In genomic region chr17:80596760-80597608, GRCh38 we compare ENCODE assay signal across 1 cellular context.
TF ChIP-seq lines count a peak whose summit lies in the region.

No MANE protein-coding gene starts in this region.

TF ChIP-seq in IMR-90, 13 proteins besides CTCF, POLR2A, EP300 and RAD21:
- TF ChIP-seq RCOR1 (IDR thresholded peaks at IDR 0.05; ENCODE audit: insufficient replicate concordance, low read length), result no peak
- TF ChIP-seq ELK1 (IDR thresholded peaks at IDR 0.05; ENCODE audit: borderline replicate concordance, low read depth, low read length), result no peak
- no peak for TF ChIP-seq BHLHE40 (IDR thresholded peaks at IDR 0.05; ENCODE audit: low read depth, low read length)
- TF ChIP-seq NFE2L2 (IDR thresholded peaks at IDR 0.05; ENCODE audit: low read depth, low read length), result no peak
- no peak for TF ChIP-seq FOS (IDR thresholded peaks at IDR 0.05; ENCODE audit: low read depth, low read length)
- TF ChIP-seq CEBPB (IDR thresholded peaks at IDR 0.05; ENCODE audit: low read depth, low read length), result no peak
- no peak for TF ChIP-seq MAFK (IDR thresholded peaks at IDR 0.05; ENCODE audit: low read depth, low read length)
- no peak for TF ChIP-seq CHD1 (IDR thresholded peaks at IDR 0.05; ENCODE audit: low read depth, low read length)
- TF ChIP-seq USF2 (IDR thresholded peaks at IDR 0.05; ENCODE audit: low read depth, low read length), result no peak
- TF ChIP-seq MXI1 (IDR thresholded peaks at IDR 0.05; ENCODE audit: borderline replicate concordance, low read depth, low read length), result no peak
- TF ChIP-seq RFX5 (IDR thresholded peaks at IDR 0.05; ENCODE audit: low read depth, low read length), result no peak
- no peak for TF ChIP-seq MAZ (IDR thresholded peaks at IDR 0.05; ENCODE audit: borderline replicate concordance, low read depth, low read length)
- no peak for TF ChIP-seq SMC3 (IDR thresholded peaks at IDR 0.05; ENCODE audit: low read depth, low read length)
